Comparison of ENCODE assay signal across 21 cellular contexts in the genomic region with DNA sequence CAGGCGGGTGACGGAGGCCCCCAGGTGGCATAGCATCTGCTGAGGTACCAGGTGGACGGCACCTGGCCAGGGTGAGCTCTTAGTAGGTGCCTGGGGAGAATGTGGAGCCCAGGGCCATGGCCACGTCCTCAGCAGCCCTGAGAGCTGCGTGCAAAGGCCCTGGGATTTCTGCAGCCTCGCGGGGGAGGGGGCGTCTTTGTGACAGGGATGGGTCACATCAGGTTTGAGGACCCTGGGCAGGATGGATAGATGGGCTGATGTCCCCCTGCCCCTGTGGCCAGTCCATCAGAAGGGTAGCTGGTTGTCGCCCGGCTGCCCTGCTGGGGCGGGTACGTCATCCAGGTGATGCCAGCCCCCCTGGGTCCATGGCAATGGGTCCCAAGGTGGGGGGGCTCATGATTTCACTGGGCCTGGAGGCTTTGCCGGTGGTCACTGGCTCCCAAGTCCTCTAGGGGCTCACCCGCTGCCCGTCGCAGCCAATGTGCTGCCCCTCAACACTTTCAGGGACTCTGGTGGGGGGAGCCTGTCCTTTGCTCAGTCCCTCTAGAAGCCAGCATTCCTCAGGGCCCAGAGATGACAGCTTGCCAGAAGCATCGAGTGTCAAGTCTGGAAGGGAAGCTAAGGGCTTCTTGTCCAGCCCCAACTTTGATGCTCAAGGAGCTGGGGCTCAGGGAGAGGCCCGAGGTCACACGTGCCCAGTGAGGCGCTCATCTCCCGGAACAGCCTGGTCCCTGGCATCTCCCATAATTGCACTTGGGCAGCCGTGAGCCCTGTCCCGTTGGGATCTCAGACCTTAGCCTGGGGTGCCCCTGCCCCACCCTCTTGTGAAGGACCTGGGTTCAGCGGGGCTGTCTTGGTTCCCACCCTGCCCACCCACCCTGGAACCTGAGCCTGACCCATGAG. TPM values are rescaled to one million over a fixed set of nuclear protein-coding genes. Genes with fewer than 3 reads are reported as not detected.
"Had no signal": no experiment of that assay in that cellular context is flagged by ENCODE, and none has a peak within 500 bp of the region (broad histone marks: within the 10 kb centered on the region; RNA-seq: fewer than 3 reads in every experiment).

No MANE protein-coding gene starts in this region.

- DNase-seq: activated CD4-positive, alpha-beta T cell treated with anti-CD3 and anti-CD28 coated beads, Interleukin-2, amount 50 U/mL, for 4 hours; cerebellar nuclear complex; cortex of kidney; heart left ventricle; immature natural killer cell; lower lobe of right lung; naive thymus-derived CD8-positive, alpha-beta T cell; retina; stimulated activated naive CD8-positive, alpha-beta T cell treated with anti-CD3 and anti-CD28 coated beads, Interleukin-15, Interleukin-2, amounts not matched to agents 100 U/mL and 50 U/mL, for 24 hours; substantia nigra; tibial artery had no signal

- H3K9me3 Mint-ChIP-seq: activated naive CD4-positive, alpha-beta T cell treated with anti-CD3 and anti-CD28 coated beads, Interleukin-2, amount 50 U/mL, for 24 hours; immature natural killer cell; naive thymus-derived CD8-positive, alpha-beta T cell had no signal

- H3K36me3 ChIP-seq: esophagus muscularis mucosa, gastroesophageal sphincter, heart left ventricle, lower lobe of right lung, neutrophil, tibial artery, vagina had no signal

- H3K27ac Mint-ChIP-seq: activated naive CD4-positive, alpha-beta T cell treated with anti-CD3 and anti-CD28 coated beads, Interleukin-2, amount 50 U/mL, for 24 hours; immature natural killer cell had no signal

- H3K4me1 ChIP-seq: gastroesophageal sphincter, heart left ventricle, lower lobe of right lung, tibial artery, vagina had no signal

- H3K4me3 ChIP-seq: esophagus muscularis mucosa, gastroesophageal sphincter, heart left ventricle, lower lobe of right lung, tibial artery, vagina had no signal

- FAIRE-seq: bronchial epithelial cell, endothelial cell of umbilical vein had no signal

- H3K4me3 Mint-ChIP-seq: activated naive CD4-positive, alpha-beta T cell treated with anti-CD3 and anti-CD28 coated beads, Interleukin-2, amount 50 U/mL, for 24 hours; immature natural killer cell; naive thymus-derived CD8-positive, alpha-beta T cell had no signal

- H3K9me3 ChIP-seq: esophagus muscularis mucosa, gastroesophageal sphincter, lower lobe of right lung, neutrophil, vagina had no signal

- H3K36me3 Mint-ChIP-seq: activated naive CD4-positive, alpha-beta T cell treated with anti-CD3 and anti-CD28 coated beads, Interleukin-2, amount 50 U/mL, for 24 hours; immature natural killer cell; naive thymus-derived CD8-positive, alpha-beta T cell had no signal

- H3K27ac ChIP-seq: esophagus muscularis mucosa, gastroesophageal sphincter, heart left ventricle, lower lobe of right lung, neutrophil, tibial artery, vagina had no signal

- H3K27me3 Mint-ChIP-seq: activated naive CD4-positive, alpha-beta T cell treated with anti-CD3 and anti-CD28 coated beads, Interleukin-2, amount 50 U/mL, for 24 hours had no signal

- ATAC-seq: gastroesophageal sphincter; lower lobe of right lung; naive thymus-derived CD8-positive, alpha-beta T cell; stimulated activated naive CD8-positive, alpha-beta T cell treated with anti-CD3 and anti-CD28 coated beads, Interleukin-15, Interleukin-2, amounts not matched to agents 100 U/mL and 50 U/mL, for 24 hours had no signal

- H3K4me1 Mint-ChIP-seq: activated naive CD4-positive, alpha-beta T cell treated with anti-CD3 and anti-CD28 coated beads, Interleukin-2, amount 50 U/mL, for 24 hours; immature natural killer cell had no signal

RNA-seq across cellular contexts. Expression of a gene that starts 0.8 kb away (rescaled TPM):
- total RNA-seq: bronchial epithelial cell; endothelial cell of umbilical vein; esophagus muscularis mucosa; gastroesophageal sphincter; lower lobe of right lung; mesenteric fat pad; naive thymus-derived CD8-positive, alpha-beta T cell; skeletal muscle tissue; T-helper 2 cell treated with Interferon-gamma antibody and Interleukin-4, amounts not matched to agents 100 ng/mL and 5 ng/mL, for 36 hours; vagina had no signal
- polyA plus RNA-seq: endothelial cell of umbilical vein; immature natural killer cell; naive thymus-derived CD8-positive, alpha-beta T cell had no signal

RNA-seq across cellular contexts. Expression of a gene that starts 11.7 kb away (rescaled TPM):
- total RNA-seq: bronchial epithelial cell; endothelial cell of umbilical vein; esophagus muscularis mucosa; gastroesophageal sphincter; heart left ventricle; lower lobe of right lung; mesenteric fat pad; naive thymus-derived CD8-positive, alpha-beta T cell; skeletal muscle tissue; vagina had no signal
- polyA plus RNA-seq: endothelial cell of umbilical vein, heart left ventricle had no signal

RNA-seq across cellular contexts. Expression of a gene that starts 35.6 kb away (rescaled TPM):
- total RNA-seq: endothelial cell of umbilical vein; esophagus muscularis mucosa; heart left ventricle; mesenteric fat pad; naive thymus-derived CD8-positive, alpha-beta T cell; skeletal muscle tissue; T-helper 2 cell treated with Interferon-gamma antibody and Interleukin-4, amounts not matched to agents 100 ng/mL and 5 ng/mL, for 36 hours had no signal
- polyA plus RNA-seq: endothelial cell of umbilical vein; heart left ventricle; immature natural killer cell; naive thymus-derived CD8-positive, alpha-beta T cell had no signal
